13 cellular contexts compared by ENCODE assay signal in the genomic region with DNA sequence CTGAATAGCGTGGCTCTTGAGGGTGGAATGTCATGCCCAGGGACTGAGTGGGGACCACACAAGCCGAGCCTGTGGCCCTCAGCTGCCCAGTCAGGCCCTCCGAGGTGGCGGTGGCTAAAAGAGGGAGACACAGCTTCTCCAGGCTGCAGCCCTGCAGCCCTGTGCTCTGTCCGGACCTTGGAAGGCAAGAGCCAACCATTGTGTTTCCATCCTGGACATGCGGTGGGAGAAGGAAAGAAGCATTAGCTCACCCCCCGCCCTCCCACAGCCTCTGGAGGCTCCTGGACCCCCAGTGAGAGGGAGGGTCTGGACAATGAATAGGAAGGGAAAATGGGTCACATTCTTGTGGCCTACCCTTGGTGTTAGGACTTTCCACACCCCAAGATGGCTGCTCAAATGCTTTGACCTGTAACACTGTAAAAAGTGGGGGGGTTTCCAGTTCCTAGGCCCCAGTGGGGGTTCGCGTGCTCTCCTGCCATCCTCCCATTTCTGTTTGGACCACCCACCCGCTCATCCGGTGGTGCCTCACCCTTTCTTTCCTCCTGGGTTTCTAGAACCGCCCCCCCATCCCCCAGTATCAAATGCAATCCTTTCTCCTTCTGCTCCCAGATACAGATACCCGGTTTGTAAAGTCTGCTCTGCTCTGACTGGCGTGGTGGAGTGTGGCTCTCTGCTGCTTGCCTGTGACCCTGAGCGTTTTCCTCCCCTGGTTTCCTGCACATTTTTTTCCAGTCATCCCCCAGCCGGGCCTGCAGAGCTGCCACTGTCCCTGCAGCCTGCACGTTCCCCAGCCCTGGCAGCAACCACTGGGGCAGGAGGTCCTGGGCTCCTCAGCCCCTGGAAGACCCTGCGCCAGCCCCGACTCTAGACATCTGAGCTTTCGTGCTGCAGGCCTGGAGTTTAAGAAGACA.
"Had no signal": no experiment of that assay in that cellular context is flagged by ENCODE, and none has a peak within 500 bp of the region (broad histone marks: within the 10 kb centered on the region; RNA-seq: fewer than 3 reads in every experiment).

No MANE protein-coding gene starts in this region.

- H3K9me3 ChIP-seq: breast epithelium, esophagus muscularis mucosa, heart left ventricle, left lung had no signal

- H3K4me1 ChIP-seq: breast epithelium had no signal

- H3K27ac ChIP-seq: breast epithelium, esophagus muscularis mucosa, left lung had no signal

- H3K27me3 ChIP-seq: breast epithelium, dorsolateral prefrontal cortex, esophagus muscularis mucosa, heart left ventricle, left lung had no signal

- H3K4me3 ChIP-seq: breast epithelium, dorsolateral prefrontal cortex, esophagus muscularis mucosa, heart left ventricle, left lung had no signal

- DNase-seq: activated CD4-positive, alpha-beta T cell treated with anti-CD3 and anti-CD28 coated beads for 48 hours; activated naive CD4-positive, alpha-beta T cell treated with anti-CD3 and anti-CD28 coated beads, Interleukin-2, amount 50 U/mL, for 16 hours; amygdala; dorsolateral prefrontal cortex; foreskin fibroblast; heart left ventricle; small intestine; T-cell; T1000 had no signal

- ATAC-seq: heart left ventricle; left lung; stimulated activated effector memory CD8-positive, alpha-beta T cell treated with anti-CD3 and anti-CD28 coated beads, Interleukin-12 subunit alpha, Interleukin-12 subunit beta, amount 100 ng/mL, for 72 hours; T-cell had no signal

- H3K36me3 ChIP-seq: breast epithelium, esophagus muscularis mucosa, heart left ventricle, left lung had no signal
